In the genomic region with DNA sequence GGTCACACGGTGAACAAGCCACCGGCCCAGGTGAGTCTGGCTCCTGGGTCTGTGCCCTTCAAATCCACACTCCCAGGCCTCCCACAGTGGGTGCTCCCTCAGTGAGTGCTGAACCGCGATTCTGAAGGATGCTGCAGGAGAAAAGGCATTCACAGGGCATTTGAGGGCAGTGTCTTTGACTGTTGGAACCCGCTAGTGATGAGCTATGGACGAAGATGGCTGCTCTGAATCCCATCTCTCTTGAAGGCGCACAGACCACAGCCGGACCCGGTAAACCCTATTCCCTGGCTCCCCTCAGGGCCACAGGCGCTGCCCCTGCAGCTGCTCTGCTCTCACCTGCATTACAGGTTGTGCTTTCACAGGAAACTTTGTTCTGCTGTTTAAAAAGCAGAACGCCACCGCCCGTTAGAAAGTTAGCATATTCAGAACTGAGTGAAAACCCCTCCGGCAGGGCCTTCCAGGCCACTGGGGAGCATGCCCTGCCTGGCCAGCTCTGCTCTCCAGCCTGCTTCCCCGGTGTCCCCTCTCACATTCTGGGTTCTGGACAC, we compare ENCODE assay signal across 10 cellular contexts. TPM values are rescaled to one million over a fixed set of nuclear protein-coding genes. Genes with fewer than 3 reads are reported as not detected.
A peak's percentile ranks its signal among the peaks of the same experiment; 100 is the strongest.
DNase-seq lines count a peak whose midpoint lies in the region; ATAC-seq, FAIRE-seq and TF ChIP-seq lines count a peak whose summit lies in the region.
"Had no signal": no experiment of that assay in that cellular context is flagged by ENCODE, and none has a peak within 500 bp of the region (broad histone marks: within the 10 kb centered on the region; RNA-seq: fewer than 3 reads in every experiment).

No MANE protein-coding gene starts in this region.

- no peak for TF ChIP-seq CTCF in GM23338 (conservative IDR thresholded peaks at IDR 0.05; ENCODE audit: low read depth in 2 of 2)
- no peak for TF ChIP-seq CTCF in kidney (IDR thresholded peaks at IDR 0.05; ENCODE audit: borderline replicate concordance, extremely low read depth, insufficient read depth)

- no peak overlapping the region for H3K27ac ChIP-seq in GM23338 (ENCODE audit: low read depth)
- H3K27ac ChIP-seq in kidney (ENCODE audit: low read depth in 2 of 2, low read length in 2 of 2) = peak overlapping the region; percentile 81 to 87

- DNase-seq in GM23338 (ENCODE audit: low spot score) = no peak
- no peak for DNase-seq in adipocyte (ENCODE audit: low read depth)
- DNase-seq in kidney = peak; percentile 47
- DNase-seq: activated CD4-positive, alpha-beta memory T cell treated with anti-CD3 and anti-CD28 coated beads for 36 hours; T-helper 1 cell had no signal

- H3K4me1 Mint-ChIP-seq in GM23338 = peaks cover 33% of the 10 kb centered on the region
- H3K4me1 Mint-ChIP-seq in stimulated activated memory B cell treated with anti-CD40 and anti-IgM and Interleukin-4, amounts not matched to agents 10 μg/mL and 1 μg/mL and 100 μg/mL, for 72 hours = peaks cover 78% of the 10 kb centered on the region

- H3K4me2 ChIP-seq in GM23338 = no peak overlapping the region

- no peaks in the 10 kb centered on the region for H3K9me3 Mint-ChIP-seq in GM23338
- H3K9me3 Mint-ChIP-seq in stimulated activated memory B cell treated with anti-CD40 and anti-IgM and Interleukin-4, amounts not matched to agents 10 μg/mL and 1 μg/mL and 100 μg/mL, for 72 hours = no peaks in the 10 kb centered on the region
- H3K9me3 Mint-ChIP-seq: activated CD4-positive, alpha-beta memory T cell treated with anti-CD3 and anti-CD28 coated beads for 36 hours; memory B cell had no signal

- peak overlapping the region; percentile 43; the same call in 1 of the 2 replicates for H2AFZ ChIP-seq in GM23338

- ATAC-seq in GM23338 (no peak), HG03025 (IDR thresholded peaks at IDR 0.05; ENCODE audit: low FRiP score, unreplicated experiment) (no peak), GM21786 (IDR thresholded peaks at IDR 0.05; ENCODE audit: unreplicated experiment) (no peak), GM18858 (IDR thresholded peaks at IDR 0.05; ENCODE audit: unreplicated experiment) (no peak)
- no peak for ATAC-seq in stimulated activated memory B cell treated with anti-CD40 and anti-IgM and Interleukin-4, amounts not matched to agents 10 μg/mL and 1 μg/mL and 100 μg/mL, for 72 hours

- H3K36me3 ChIP-seq in GM23338 (ENCODE audit: insufficient read depth) (no peaks in the 10 kb centered on the region), adipocyte (ENCODE audit: control insufficient read depth, insufficient read depth, low read length, severe bottlenecking) (peaks cover 35% of the 10 kb centered on the region), kidney (ENCODE audit: control insufficient read depth in 1 of 2, insufficient read depth in 2 of 2, low read length in 2 of 2) (peaks cover 0 to 7% of the 10 kb centered on the region in 2 donors)

- no peaks in the 10 kb centered on the region for H3K9me2 ChIP-seq in GM23338 (ENCODE audit: insufficient read depth)

- no peak for FAIRE-seq in kidney (lab: Jason Lieb, UNC)

- no peak overlapping the region for H3K4me3 ChIP-seq in GM23338
- H3K4me3 ChIP-seq in adipocyte (ENCODE audit: low read length) = peak overlapping the region; percentile 85
- peak overlapping the region; percentile 71 to 81 for H3K4me3 ChIP-seq in kidney (ENCODE audit: low read length in 2 of 2)

- H3K4me3 Mint-ChIP-seq in GM23338 = no peak overlapping the region
- H3K4me3 Mint-ChIP-seq in stimulated activated memory B cell treated with anti-CD40 and anti-IgM and Interleukin-4, amounts not matched to agents 10 μg/mL and 1 μg/mL and 100 μg/mL, for 72 hours = peak overlapping the region; percentile 81
- H3K4me3 Mint-ChIP-seq: memory B cell had no signal

- peaks cover 21% of the 10 kb centered on the region for H3K27me3 ChIP-seq in GM23338 (ENCODE audit: insufficient read depth)
- H3K27me3 ChIP-seq in adipocyte (replicated peaks; ENCODE audit: control insufficient read depth, insufficient read depth, low read length) = no peaks in the 10 kb centered on the region

- H3K4me1 ChIP-seq in GM23338 (ENCODE audit: insufficient read depth) = no peaks in the 10 kb centered on the region; the same call in 1 of the 2 replicates
- peaks cover 39% of the 10 kb centered on the region for H3K4me1 ChIP-seq in adipocyte (ENCODE audit: control insufficient read depth, insufficient read depth, low read length)
- peaks cover 9 to 17% of the 10 kb centered on the region in 2 donors for H3K4me1 ChIP-seq in kidney (ENCODE audit: control insufficient read depth in 1 of 2, insufficient read depth in 1 of 2, low read depth in 1 of 2, low read length in 2 of 2)

- H4K20me1 ChIP-seq in GM23338 (replicated peaks; ENCODE audit: insufficient read depth) = no peaks in the 10 kb centered on the region; the same call in 1 of the 2 replicates

- no peaks in the 10 kb centered on the region for H3K36me3 Mint-ChIP-seq in GM23338 (ENCODE audit: low read depth)
- H3K36me3 Mint-ChIP-seq in stimulated activated memory B cell treated with anti-CD40 and anti-IgM and Interleukin-4, amounts not matched to agents 10 μg/mL and 1 μg/mL and 100 μg/mL, for 72 hours = peaks cover 68% of the 10 kb centered on the region
- H3K36me3 Mint-ChIP-seq: memory B cell had no signal

- H3K9ac ChIP-seq in adipocyte (ENCODE audit: low read length) = peak overlapping the region; percentile 91
- H3K9ac ChIP-seq in kidney (ENCODE audit: low read length in 2 of 2) = peak overlapping the region; percentile 56 to 83

- no peaks in the 10 kb centered on the region for H3K79me2 ChIP-seq in GM23338 (replicated peaks; ENCODE audit: insufficient read depth)

- 0 out of 2 replicates have a peak, but pooled peaks cover 3% of the 10 kb centered on the region for H3F3A ChIP-seq in GM23338 (replicated peaks; ENCODE audit: low read depth)

- H3K27me3 Mint-ChIP-seq in GM23338 (ENCODE audit: insufficient read depth, low read depth, poor library complexity) = peaks cover 25% of the 10 kb centered on the region
- H3K27me3 Mint-ChIP-seq in stimulated activated memory B cell treated with anti-CD40 and anti-IgM and Interleukin-4, amounts not matched to agents 10 μg/mL and 1 μg/mL and 100 μg/mL, for 72 hours = peaks cover 59% of the 10 kb centered on the region

- H3K9me3 ChIP-seq in adipocyte (ENCODE audit: control insufficient read depth, low read length) (no peaks in the 10 kb centered on the region), kidney (ENCODE audit: control insufficient read depth in 1 of 2, low read length in 2 of 2) (no peaks in the 10 kb centered on the region)

- no peak overlapping the region for H3K27ac Mint-ChIP-seq in GM23338
- H3K27ac Mint-ChIP-seq in stimulated activated memory B cell treated with anti-CD40 and anti-IgM and Interleukin-4, amounts not matched to agents 10 μg/mL and 1 μg/mL and 100 μg/mL, for 72 hours = peak overlapping the region; percentile 40
- H3K27ac Mint-ChIP-seq: activated CD4-positive, alpha-beta memory T cell treated with anti-CD3 and anti-CD28 coated beads for 36 hours; memory B cell had no signal

- intact Hi-C loops in kidney (cut with DNase I) = no loop called here

TF ChIP-seq in GM23338, 12 proteins besides CTCF, POLR2A, EP300 and RAD21:
- no peak for TF ChIP-seq CREB1 (CRISPR knock-in tag; IDR thresholded peaks at IDR 0.05; ENCODE audit: low read depth)
TF ChIP-seq in GM23338: peak in this region for 0.

RNA-seq across cellular contexts. Expression of gene LRRC32, which starts 3.2 kb away (rescaled TPM):
- total RNA-seq in GM23338 (2014; rRNA removed; shearing (Covaris generic)) = 0.42 and 0.89 TPM in 2 replicates
- 0.52 and 0.58 TPM in 2 replicates for polyA plus RNA-seq in GM23338 (2016; fragmentation: Nextera tagmentation; extraction: Ambion mirVana)
- total RNA-seq in kidney = 136 TPM
- 105 TPM for polyA plus RNA-seq in kidney (ENCODE audit: insufficient read depth, low read depth, low replicate concordance)

Comparison
In these comparisons a context has a peak if more than half of its experiments do, and no peak if none do; other contexts are left out.
1. RNA of gene LRRC32, which starts 3.2 kb away (total RNA-seq): 136 TPM in kidney (single experiment); 0.42 to 0.89 TPM in GM23338; every median in the first group is over 10 times any median in the second.